ENCODE assay signal across 28 cellular contexts in the genomic region with DNA sequence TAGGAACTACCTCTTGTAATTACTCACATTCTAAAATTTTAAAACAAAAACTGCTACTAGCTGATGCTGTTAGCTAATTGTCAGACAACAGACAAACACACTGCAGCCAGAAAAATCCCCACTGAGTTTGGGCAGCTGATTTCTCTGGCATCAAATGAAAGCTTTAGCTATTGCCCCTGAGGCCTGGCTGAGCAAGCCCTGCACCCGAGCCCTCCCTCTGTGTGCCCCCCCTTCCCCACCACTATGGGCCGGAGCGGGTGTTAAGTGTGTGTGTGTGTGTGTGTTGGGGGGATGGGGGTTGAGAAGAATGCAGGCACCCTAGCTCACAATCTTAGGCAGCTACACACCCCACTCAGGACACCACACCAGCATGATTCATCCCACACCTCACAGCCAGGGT. TPM values are rescaled to one million over a fixed set of nuclear protein-coding genes. Genes with fewer than 3 reads are reported as not detected.
"Had no signal": no experiment of that assay in that cellular context is flagged by ENCODE, and none has a peak within 500 bp of the region (broad histone marks: within the 10 kb centered on the region; RNA-seq: fewer than 3 reads in every experiment).

No MANE protein-coding gene starts in this region.

- H3K27ac ChIP-seq: adrenal gland, KMS-11, SJCRH30, VCaP had no signal

- H3K36me3 Mint-ChIP-seq: activated naive CD8-positive, alpha-beta T cell treated with anti-CD3 and anti-CD28 coated beads, Interleukin-2, amount 10 ng/mL, durations not matched to agents 7 days and 5 days had no signal

- ATAC-seq: activated CD4-positive, alpha-beta T cell treated with anti-CD3 and anti-CD28 coated beads for 36 hours; Panc1 had no signal

- H3K27ac Mint-ChIP-seq: activated CD4-positive, alpha-beta memory T cell treated with anti-CD3 and anti-CD28 coated beads, Interleukin-2, amount 10 ng/mL, durations not matched to agents 7 days and 5 days; activated CD4-positive, alpha-beta T cell treated with anti-CD3 and anti-CD28 coated beads for 36 hours; activated naive CD8-positive, alpha-beta T cell treated with anti-CD3 and anti-CD28 coated beads, Interleukin-2, amount 10 ng/mL, durations not matched to agents 7 days and 5 days had no signal

- H3K9me3 Mint-ChIP-seq: activated CD4-positive, alpha-beta memory T cell treated with anti-CD3 and anti-CD28 coated beads, Interleukin-2, amount 10 ng/mL, durations not matched to agents 7 days and 5 days; activated naive CD8-positive, alpha-beta T cell treated with anti-CD3 and anti-CD28 coated beads, Interleukin-2, amount 10 ng/mL, durations not matched to agents 7 days and 5 days had no signal

- H3K4me3 Mint-ChIP-seq: activated CD4-positive, alpha-beta memory T cell treated with anti-CD3 and anti-CD28 coated beads, Interleukin-2, amount 10 ng/mL, durations not matched to agents 7 days and 5 days; activated CD4-positive, alpha-beta T cell treated with anti-CD3 and anti-CD28 coated beads for 36 hours; activated naive CD8-positive, alpha-beta T cell treated with anti-CD3 and anti-CD28 coated beads, Interleukin-2, amount 10 ng/mL, durations not matched to agents 7 days and 5 days had no signal

- DNase-seq: activated CD4-positive, alpha-beta memory T cell treated with anti-CD3 and anti-CD28 coated beads, Interleukin-2, amount 10 ng/mL, durations not matched to agents 7 days and 5 days; activated CD4-positive, alpha-beta T cell treated with anti-CD3 and anti-CD28 coated beads for 36 hours; activated CD4-positive, alpha-beta T cell treated with anti-CD3 and anti-CD28 coated beads, Interleukin-2, amount 50 U/mL, for 1 hour; activated CD8-positive, alpha-beta memory T cell treated with anti-CD3 and anti-CD28 coated beads, Interleukin-2, amount 50 U/mL, for 48 hours; activated naive CD4-positive, alpha-beta T cell treated with anti-CD3 and anti-CD28 coated beads, Interleukin-2, amount 50 U/mL, for 16 hours; activated naive CD8-positive, alpha-beta T cell treated with anti-CD3 and anti-CD28 coated beads, Interleukin-2, amount 10 ng/mL, durations not matched to agents 7 days and 5 days; activated T-cell treated with anti-CD3 and anti-CD28 coated beads, Interleukin-2, amount 50 U/mL, for 1 hour; adrenal gland; cerebellar nuclear complex; NCI-H1092; NCI-H1694 treated with DMSO at 0.1 percent for 48 hours; NCI-H2029 treated with DMSO at 0.1 percent for 48 hours; NCI-H2171; NCI-H226; NK-92 treated with Interleukin-12 subunit alpha and Interleukin-12 subunit beta, amount 100 ng/mL, for 24 hours; OCI-M1; Right ventricle myocardium superior; RPMI8226; SK-N-SH; T-helper 1 cell had no signal

- H3K4me1 ChIP-seq: SJCRH30 had no signal

- H3K4me2 ChIP-seq: KMS-11, SK-N-SH had no signal

- H3K9me3 ChIP-seq: adrenal gland, SJCRH30, SK-N-SH had no signal

- H3K36me3 ChIP-seq: adrenal gland, SJCRH30 had no signal

- H3K9ac ChIP-seq: KMS-11, SK-N-SH had no signal

- H3K4me3 ChIP-seq: adrenal gland, SJCRH30 had no signal

RNA-seq across cellular contexts. Expression of gene NEUROG1, which starts 2.4 kb away (rescaled TPM):
- total RNA-seq: activated CD4-positive, alpha-beta memory T cell treated with anti-CD3 and anti-CD28 coated beads, Interleukin-2, amount 10 ng/mL, durations not matched to agents 7 days and 5 days; activated CD4-positive, alpha-beta T cell treated with anti-CD3 and anti-CD28 coated beads for 36 hours; activated naive CD8-positive, alpha-beta T cell treated with anti-CD3 and anti-CD28 coated beads, Interleukin-2, amount 10 ng/mL, durations not matched to agents 7 days and 5 days; adrenal gland; cardiac septum; MCF 10A; NCI-H460; Right ventricle myocardium superior; SJCRH30; T-helper 2 cell treated with Interferon-gamma antibody and Interleukin-4, amounts not matched to agents 100 ng/mL and 5 ng/mL, for 36 hours had no signal
- polyA plus RNA-seq: adrenal gland, SK-N-SH had no signal

RNA-seq across cellular contexts. Expression of gene CXCL14, which starts 45.4 kb away (rescaled TPM):
- total RNA-seq: activated CD4-positive, alpha-beta memory T cell treated with anti-CD3 and anti-CD28 coated beads, Interleukin-2, amount 10 ng/mL, durations not matched to agents 7 days and 5 days; activated CD4-positive, alpha-beta T cell treated with anti-CD3 and anti-CD28 coated beads for 36 hours; activated naive CD8-positive, alpha-beta T cell treated with anti-CD3 and anti-CD28 coated beads, Interleukin-2, amount 10 ng/mL, durations not matched to agents 7 days and 5 days; MCF 10A; SJCRH30; T-helper 2 cell treated with Interferon-gamma antibody and Interleukin-4, amounts not matched to agents 100 ng/mL and 5 ng/mL, for 36 hours had no signal
